ENCODE assay signal across 25 cellular contexts in the genomic region with DNA sequence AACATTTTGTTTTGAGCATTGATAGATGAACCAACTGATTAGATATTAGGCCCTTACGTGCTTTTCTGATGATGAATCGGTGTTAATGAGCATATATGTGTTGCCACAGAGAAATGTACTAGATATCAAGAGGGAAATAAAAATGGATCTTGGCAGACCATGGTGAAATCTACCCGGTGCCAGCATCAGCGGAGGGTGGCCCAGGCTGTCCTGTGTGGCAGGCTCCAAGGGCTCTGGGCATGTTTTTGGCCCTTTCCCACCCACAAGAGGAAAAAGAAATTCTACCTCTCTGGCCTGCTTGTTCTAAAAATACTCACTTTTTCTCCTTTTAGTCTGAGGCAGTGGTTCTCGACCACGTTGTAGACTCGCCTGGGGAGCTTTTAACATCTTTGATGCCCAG.
"Had no signal": no experiment of that assay in that cellular context is flagged by ENCODE, and none has a peak within 500 bp of the region (broad histone marks: within the 10 kb centered on the region; RNA-seq: fewer than 3 reads in every experiment).

No MANE protein-coding gene starts in this region.

- H3K9ac ChIP-seq: neural progenitor cell, parathyroid adenoma had no signal

- H3K4me3 ChIP-seq: breast epithelium, coronary artery, dorsolateral prefrontal cortex, gastroesophageal sphincter, lower lobe of right lung, neural progenitor cell, right atrium auricular region, spleen, transverse colon had no signal

- H3K4me1 Mint-ChIP-seq: activated naive CD4-positive, alpha-beta T cell treated with anti-CD3 and anti-CD28 coated beads, Interleukin-2, amount 10 ng/mL, durations not matched to agents 7 days and 5 days; central memory CD8-positive, alpha-beta T cell; natural killer cell had no signal

- H3K4me2 ChIP-seq: neural progenitor cell had no signal

- H3K9me3 Mint-ChIP-seq: activated naive CD4-positive, alpha-beta T cell treated with anti-CD3 and anti-CD28 coated beads, Interleukin-2, amount 10 ng/mL, durations not matched to agents 7 days and 5 days; activated naive CD8-positive, alpha-beta T cell treated with anti-CD3 and anti-CD28 coated beads, Interleukin-2, amount 10 ng/mL, durations not matched to agents 7 days and 5 days; activated T-helper 1 cell treated with anti-CD3 and anti-CD28 coated beads, Interleukin-12 subunit alpha, Interleukin-12 subunit beta, Interleukin-2, Interleukin-4 antibody, amounts not matched to agents 30 ng/mL and 10 ng/mL and 1 ng/mL, durations not matched to agents 14 hours and 24 hours and 36 hours; central memory CD8-positive, alpha-beta T cell; natural killer cell; neural progenitor cell had no signal

- H3K27me3 Mint-ChIP-seq: central memory CD8-positive, alpha-beta T cell had no signal

- H3K4me1 ChIP-seq: breast epithelium, neural progenitor cell, parathyroid adenoma, transverse colon had no signal

- H3K27me3 ChIP-seq: breast epithelium, dorsolateral prefrontal cortex, gastroesophageal sphincter, neural progenitor cell, right atrium auricular region, spleen, transverse colon had no signal

- H3K27ac ChIP-seq: breast epithelium, coronary artery, gastroesophageal sphincter, lower lobe of right lung, neural progenitor cell, parathyroid adenoma, right atrium auricular region, transverse colon had no signal

- H3K9me3 ChIP-seq: breast epithelium, gastroesophageal sphincter, lower lobe of right lung, right atrium auricular region, spleen, transverse colon had no signal

- H3K4me3 Mint-ChIP-seq: activated naive CD4-positive, alpha-beta T cell treated with anti-CD3 and anti-CD28 coated beads, Interleukin-2, amount 10 ng/mL, durations not matched to agents 7 days and 5 days; activated naive CD8-positive, alpha-beta T cell treated with anti-CD3 and anti-CD28 coated beads, Interleukin-2, amount 10 ng/mL, durations not matched to agents 7 days and 5 days; activated T-helper 1 cell treated with anti-CD3 and anti-CD28 coated beads, Interleukin-12 subunit alpha, Interleukin-12 subunit beta, Interleukin-2, Interleukin-4 antibody, amounts not matched to agents 30 ng/mL and 10 ng/mL and 1 ng/mL, durations not matched to agents 14 hours and 24 hours and 36 hours; central memory CD8-positive, alpha-beta T cell; natural killer cell; neural progenitor cell had no signal

- H3K27ac Mint-ChIP-seq: activated naive CD4-positive, alpha-beta T cell treated with anti-CD3 and anti-CD28 coated beads, Interleukin-2, amount 10 ng/mL, durations not matched to agents 7 days and 5 days; activated naive CD8-positive, alpha-beta T cell treated with anti-CD3 and anti-CD28 coated beads, Interleukin-2, amount 10 ng/mL, durations not matched to agents 7 days and 5 days; activated T-helper 1 cell treated with anti-CD3 and anti-CD28 coated beads, Interleukin-12 subunit alpha, Interleukin-12 subunit beta, Interleukin-2, Interleukin-4 antibody, amounts not matched to agents 30 ng/mL and 10 ng/mL and 1 ng/mL, durations not matched to agents 14 hours and 24 hours and 36 hours; natural killer cell; neural progenitor cell had no signal

- H3K36me3 ChIP-seq: breast epithelium, lower lobe of right lung, neural progenitor cell, transverse colon had no signal

- H2AFZ ChIP-seq: neural progenitor cell, parathyroid adenoma had no signal

- H3K36me3 Mint-ChIP-seq: activated naive CD4-positive, alpha-beta T cell treated with anti-CD3 and anti-CD28 coated beads, Interleukin-2, amount 10 ng/mL, durations not matched to agents 7 days and 5 days; activated naive CD8-positive, alpha-beta T cell treated with anti-CD3 and anti-CD28 coated beads, Interleukin-2, amount 10 ng/mL, durations not matched to agents 7 days and 5 days; natural killer cell; neural progenitor cell had no signal

- DNase-seq: activated CD4-positive, alpha-beta T cell treated with anti-CD3 and anti-CD28 coated beads for 4 hours; activated CD4-positive, alpha-beta T cell treated with anti-CD3 and anti-CD28 coated beads, Interleukin-2, amount 50 U/mL, for 4 hours; activated gamma-delta T cell; activated naive CD4-positive, alpha-beta T cell treated with anti-CD3 and anti-CD28 coated beads, Interleukin-2, amount 10 ng/mL, durations not matched to agents 7 days and 5 days; activated naive CD8-positive, alpha-beta T cell treated with anti-CD3 and anti-CD28 coated beads, Interleukin-2, amount 10 ng/mL, durations not matched to agents 7 days and 5 days; dorsolateral prefrontal cortex; effector memory CD4-positive, alpha-beta T cell; head of caudate nucleus; hippocampal formation; left colon; lower lobe of right lung; natural killer cell; occipital lobe; stimulated activated CD4-positive, alpha-beta T cell treated with anti-CD3 and anti-CD28 coated beads, Interleukin-2, amount 100 ng/mL, for 48 hours; stimulated activated naive CD4-positive, alpha-beta T cell treated with Interleukin-2 at 50 U/mL for 16 hours; transverse colon had no signal

- ATAC-seq: gastroesophageal sphincter, left colon, lower lobe of right lung, natural killer cell had no signal
